ENCODE assay signal across 8 cellular contexts in the genomic region with DNA sequence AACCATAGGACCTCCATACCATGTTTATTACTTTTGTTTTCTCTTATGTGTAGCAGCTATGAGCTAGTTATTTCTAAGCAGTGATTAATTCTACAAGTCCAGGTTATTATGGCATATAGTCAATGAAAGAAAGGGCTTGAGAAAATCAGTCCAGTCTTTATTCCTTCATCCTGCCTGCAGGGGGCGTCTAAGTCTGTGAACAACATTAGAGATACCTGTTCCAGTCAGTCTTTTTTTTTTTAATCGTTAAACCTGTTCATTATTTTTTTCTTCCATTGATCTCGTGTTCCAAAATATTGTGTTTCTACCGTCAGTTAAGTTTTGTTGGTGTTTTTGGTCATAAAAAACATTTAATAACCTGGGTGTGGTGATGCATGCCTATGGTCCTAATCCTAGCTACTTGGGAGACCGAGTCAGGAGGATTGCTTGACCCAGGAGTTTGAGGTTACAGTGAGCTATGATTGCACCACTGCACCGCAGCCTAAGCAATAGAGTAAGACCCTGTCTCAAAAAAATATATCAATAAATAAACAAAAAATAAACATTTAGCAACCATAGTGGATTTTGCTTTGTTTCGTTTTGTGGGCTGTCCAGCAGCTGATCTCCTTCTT. TPM values are rescaled to one million over a fixed set of nuclear protein-coding genes. Genes with fewer than 3 reads are reported as not detected.
DNase-seq lines count a peak whose midpoint lies in the region; ATAC-seq, FAIRE-seq and TF ChIP-seq lines count a peak whose summit lies in the region.

No MANE protein-coding gene starts in this region.

- H3K36me3 Mint-ChIP-seq in activated T-cell treated with anti-CD3 and anti-CD28 coated beads, Interleukin-2, amount 50 U/mL, for 4 hours (ENCODE audit: insufficient read depth), result no peaks in the 10 kb centered on the region

- no peak overlapping the region for H2AFZ ChIP-seq in PC-3 (ENCODE audit: low read length)

- no peak overlapping the region for H3K4me2 ChIP-seq in PC-3 (ENCODE audit: low read length)

- 56% methylated on average over 7 of the region's 7 CpGs for WGBS in prostate gland

- no TSS peak for BruUV-seq in PC-3 (replicated peaks; lab: Mats Ljungman, UMichigan)

- no peak overlapping the region for H3K4me3 Mint-ChIP-seq in activated T-cell treated with anti-CD3 and anti-CD28 coated beads, Interleukin-2, amount 50 U/mL, for 4 hours

- H3K4me1 ChIP-seq in PC-3 (ENCODE audit: insufficient read depth, low read length) (no peaks in the 10 kb centered on the region), prostate gland (replicated peaks) (no peaks in the 10 kb centered on the region)

- H3K4me1 Mint-ChIP-seq in activated T-cell treated with anti-CD3 and anti-CD28 coated beads, Interleukin-2, amount 50 U/mL, for 4 hours (ENCODE audit: low read depth), result peaks cover 14% of the 10 kb centered on the region

- no peaks in the 10 kb centered on the region for H3F3A ChIP-seq in PC-3 (ENCODE audit: low read length, unreplicated experiment)

- intact Hi-C loops in PC-3 (cut with micrococcal nuclease) (loop anchor here (1.0 to 5.0 kb wide), 2 partner anchors 92 to 330 kb away; no protein-coding TSS in a partner anchor), prostate gland (cut with DNase I) (loop anchor here (10.0 kb wide), 1 partner anchor 410 kb away; no protein-coding TSS in a partner anchor)

- FAIRE-seq in D721Med (lab: Jason Lieb, UNC), result no peak

- no peaks in the 10 kb centered on the region for H3K9me3 Mint-ChIP-seq in activated T-cell treated with anti-CD3 and anti-CD28 coated beads, Interleukin-2, amount 50 U/mL, for 4 hours

- POLR2A ChIA-PET in PC-3 (lab: Charles Lee; ENCODE audit: unreplicated experiment), result no interaction called here

- no peak overlapping the region for H3K9ac ChIP-seq in PC-3 (ENCODE audit: low read length)

- peak; percentile 29; the same call in 1 of the 2 replicates for ATAC-seq in PC-3
- ATAC-seq in activated T-cell treated with anti-CD3 and anti-CD28 coated beads, Interleukin-2, amount 50 U/mL, for 4 hours, result peak; percentile 67 to 72
- no peak for ATAC-seq in HG03469 (IDR thresholded peaks at IDR 0.05; ENCODE audit: unreplicated experiment)
- ATAC-seq in HG03097 (IDR thresholded peaks at IDR 0.05; ENCODE audit: low FRiP score, unreplicated experiment), result no peak

- CTCF ChIA-PET in PC-3 (lab: Charles Lee), result interaction anchor here (0.7 kb wide), 2 partner anchors 40 to 335 kb away, joined by 3 to 4 read pairs; a partner anchor contains a TSS

- H3K27me3 Mint-ChIP-seq in activated T-cell treated with anti-CD3 and anti-CD28 coated beads, Interleukin-2, amount 50 U/mL, for 4 hours (ENCODE audit: low read depth), result no peaks in the 10 kb centered on the region

- no peaks in the 10 kb centered on the region for H3K79me2 ChIP-seq in PC-3 (ENCODE audit: low read length)

- DNase-seq in D721Med (ENCODE audit: insufficient read length, low spot score) (no peak), PC-3 (peak; percentile 76), foreskin fibroblast (peak; percentile 35 to 77), prostate gland (ENCODE audit: low spot score) (peak; percentile 51)
- peak; percentile 77 for DNase-seq in Jurkat, Clone E6-1 (ENCODE audit: low read depth, low spot score)
- peak; percentile 85 for DNase-seq in activated T-cell treated with anti-CD3 and anti-CD28 coated beads, Interleukin-2, amount 50 U/mL, for 4 hours

- no peak overlapping the region for H3K4me3 ChIP-seq in Jurkat, Clone E6-1 (ENCODE audit: low read length)
- H3K4me3 ChIP-seq in PC-3 (ENCODE audit: low read length), result no peak overlapping the region
- H3K4me3 ChIP-seq in foreskin fibroblast (ENCODE audit: low read depth in 1 of 2, low read length in 2 of 2), result no peak overlapping the region
- H3K4me3 ChIP-seq in prostate gland, result no peak overlapping the region

- TF ChIP-seq CTCF in D721Med (IDR thresholded peaks at IDR 0.05; ENCODE audit: insufficient read depth, missing control alignments) (peak; percentile 80), PC-3 (conservative IDR thresholded peaks at IDR 0.05; ENCODE audit: low read depth, low read length) (peak; percentile 89), foreskin fibroblast (IDR thresholded peaks at IDR 0.05; ENCODE audit: low read depth, low read length) (peak; percentile 78), prostate gland (IDR thresholded peaks at IDR 0.05) (peak in 3 of 4 experiments; percentile 46 to 68 (median 54))

- no peaks in the 10 kb centered on the region for H4K20me1 ChIP-seq in PC-3 (ENCODE audit: low read length)

- H3K9me3 ChIP-seq in PC-3 (ENCODE audit: low read length) (no peaks in the 10 kb centered on the region), prostate gland (no peaks in the 10 kb centered on the region)

- no peak for TF ChIP-seq POLR2A in prostate gland (IDR thresholded peaks at IDR 0.05)

- H3K36me3 ChIP-seq in PC-3 (ENCODE audit: low read depth, low read length) (no peaks in the 10 kb centered on the region), prostate gland (no peaks in the 10 kb centered on the region)

- no peaks in the 10 kb centered on the region for H3K9me2 ChIP-seq in PC-3 (replicated peaks; ENCODE audit: low read length)

- H3K27ac ChIP-seq in PC-3 (ENCODE audit: low read length), result no peak overlapping the region
- H3K27ac ChIP-seq in prostate gland, result no peak overlapping the region

- H3K27me3 ChIP-seq in PC-3 (ENCODE audit: low read length), result no peaks in the 10 kb centered on the region
- no peaks in the 10 kb centered on the region for H3K27me3 ChIP-seq in prostate gland (replicated peaks; ENCODE audit: insufficient read depth)

RNA-seq across cellular contexts. Expression of a gene that starts 29.4 kb away (rescaled TPM):
- 5.6 TPM for polyA plus RNA-seq in Jurkat, Clone E6-1 (2012; ENCODE audit: insufficient read depth, insufficient read length)
- total RNA-seq in PC-3 (2014; rRNA removed) (not detected in 2 replicates), prostate gland (1 to 10 TPM in 1 of 2 donors, under 1 TPM in 1; 0.57 to 1.3 TPM)
- 100 to 1,000 TPM; 353 to 393 (median 374) TPM for total RNA-seq in activated T-cell treated with anti-CD3 and anti-CD28 coated beads, Interleukin-2, amount 50 U/mL, for 4 hours

RNA-seq across cellular contexts. Expression of a gene that starts 57.3 kb away (rescaled TPM):
- polyA plus RNA-seq in Jurkat, Clone E6-1 (2012; ENCODE audit: insufficient read depth, insufficient read length), result 9.0 TPM
- total RNA-seq in PC-3 (2014; rRNA removed), result 15.5 and 17.2 TPM in 2 replicates
- 1 to 10 TPM; 4.0 to 7.6 (median 4.8) TPM for total RNA-seq in activated T-cell treated with anti-CD3 and anti-CD28 coated beads, Interleukin-2, amount 50 U/mL, for 4 hours
- 10 to 100 TPM; 23.2 to 30.4 TPM for total RNA-seq in prostate gland

Comparison
In these comparisons a context has a peak if more than half of its experiments do, and no peak if none do; other contexts are left out.
1. ATAC-seq: peak in PC-3 (single experiment) and activated T-cell treated with anti-CD3 and anti-CD28 coated beads, Interleukin-2, amount 50 U/mL, for 4 hours (2 of 2); none in HG03469 (single experiment) and HG03097 (single experiment).
2. RNA of a gene that starts 29.4 kb away (total RNA-seq): 353 to 393 TPM in activated T-cell treated with anti-CD3 and anti-CD28 coated beads, Interleukin-2, amount 50 U/mL, for 4 hours; 0.57 to 1.3 TPM in prostate gland and not detected in PC-3; every median in the first group is over 100 times any median in the second.
3. Peak in every context shown above with its lines, with median percentiles within 50 percentile points of each other: CTCF ChIP-seq.